In the genomic region with DNA sequence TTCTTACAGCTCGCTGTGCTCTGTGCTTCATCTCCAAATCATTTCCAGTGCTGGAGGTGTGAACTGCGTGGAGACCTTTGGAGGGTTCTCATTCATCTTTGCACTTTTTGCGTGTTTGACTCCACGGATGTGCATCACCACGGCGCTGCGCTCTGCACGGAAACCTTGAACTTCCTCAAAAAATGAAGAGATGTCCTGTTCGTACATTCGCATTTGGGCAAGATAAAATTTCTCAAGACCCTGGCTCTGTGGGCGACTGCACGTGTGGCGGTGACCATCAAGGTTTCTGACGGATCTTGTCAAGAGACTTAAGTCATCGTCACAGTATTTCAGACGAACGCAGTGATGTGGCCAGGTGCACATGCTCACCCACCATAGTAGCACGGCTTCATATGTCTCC, we compare ENCODE assay signal across 30 cellular contexts. TPM values are rescaled to one million over a fixed set of nuclear protein-coding genes. Genes with fewer than 3 reads are reported as not detected.
DNase-seq lines count a peak whose midpoint lies in the region; ATAC-seq, FAIRE-seq and TF ChIP-seq lines count a peak whose summit lies in the region.
"Had no signal": no experiment of that assay in that cellular context is flagged by ENCODE, and none has a peak within 500 bp of the region (broad histone marks: within the 10 kb centered on the region; RNA-seq: fewer than 3 reads in every experiment).

No MANE protein-coding gene starts in this region.

- ATAC-seq in HG02870 (IDR thresholded peaks at IDR 0.05; ENCODE audit: unreplicated experiment) = no peak
- ATAC-seq: GM12878 had no signal

- no peaks in the 10 kb centered on the region for H3K27me3 Mint-ChIP-seq in activated T-helper 2 cell treated with anti-CD3 and anti-CD28 coated beads, Interferon-gamma antibody, Interleukin-2, Interleukin-4, amounts not matched to agents 10 μg/mL and 5 μg/mL and 100 μg/mL, durations not matched to agents 14 hours and 24 hours and 36 hours (ENCODE audit: low read depth)

- no peak overlapping the region for H3K9ac ChIP-seq in kidney (ENCODE audit: low read length in 2 of 2)
- H3K9ac ChIP-seq: GM23248, SK-N-SH had no signal

- TF ChIP-seq CTCF in NB4 (IDR thresholded peaks at IDR 0.05; ENCODE audit: low read depth, low read length) (no peak), kidney (IDR thresholded peaks at IDR 0.05; ENCODE audit: borderline replicate concordance, extremely low read depth, insufficient read depth) (no peak)

- H3K4me3 ChIP-seq in NB4 (ENCODE audit: low read depth, low read length) (no peak overlapping the region), kidney (ENCODE audit: low read length in 2 of 2) (no peak overlapping the region)
- H3K4me3 ChIP-seq: GM12878, GM23248, HAP-1, MG63, Peyer's patch had no signal

- no peak overlapping the region for H3K27ac Mint-ChIP-seq in activated T-helper 2 cell treated with anti-CD3 and anti-CD28 coated beads, Interferon-gamma antibody, Interleukin-2, Interleukin-4, amounts not matched to agents 10 μg/mL and 5 μg/mL and 100 μg/mL, durations not matched to agents 14 hours and 24 hours and 36 hours
- H3K27ac Mint-ChIP-seq: CD8-positive, alpha-beta memory T cell; HFFc6 had no signal

- H3K4me1 Mint-ChIP-seq in activated T-helper 2 cell treated with anti-CD3 and anti-CD28 coated beads, Interferon-gamma antibody, Interleukin-2, Interleukin-4, amounts not matched to agents 10 μg/mL and 5 μg/mL and 100 μg/mL, durations not matched to agents 14 hours and 24 hours and 36 hours (ENCODE audit: low read depth) = no peaks in the 10 kb centered on the region
- H3K4me1 Mint-ChIP-seq: CD8-positive, alpha-beta memory T cell had no signal

- no peaks in the 10 kb centered on the region for H3K9me3 ChIP-seq in kidney (ENCODE audit: control insufficient read depth in 1 of 2, low read length in 2 of 2)
- H3K9me3 ChIP-seq: HAP-1, MG63, Peyer's patch, SK-N-SH had no signal

- H3K9me3 Mint-ChIP-seq in activated T-helper 2 cell treated with anti-CD3 and anti-CD28 coated beads, Interferon-gamma antibody, Interleukin-2, Interleukin-4, amounts not matched to agents 10 μg/mL and 5 μg/mL and 100 μg/mL, durations not matched to agents 14 hours and 24 hours and 36 hours = no peaks in the 10 kb centered on the region
- H3K9me3 Mint-ChIP-seq: CD8-positive, alpha-beta memory T cell; HFFc6 had no signal

- H3K27ac ChIP-seq in kidney (ENCODE audit: low read depth in 2 of 2, low read length in 2 of 2) = no peak overlapping the region
- H3K27ac ChIP-seq in temporal lobe (ENCODE audit: low read depth, low read length) = peak overlapping the region; percentile 9
- H3K27ac ChIP-seq: GM23248, Peyer's patch had no signal

- no peaks in the 10 kb centered on the region for H3K36me3 Mint-ChIP-seq in activated T-helper 2 cell treated with anti-CD3 and anti-CD28 coated beads, Interferon-gamma antibody, Interleukin-2, Interleukin-4, amounts not matched to agents 10 μg/mL and 5 μg/mL and 100 μg/mL, durations not matched to agents 14 hours and 24 hours and 36 hours (ENCODE audit: low read depth)
- H3K36me3 Mint-ChIP-seq: CD8-positive, alpha-beta memory T cell had no signal

- no peak for FAIRE-seq in kidney (lab: Jason Lieb, UNC)
- FAIRE-seq: GM12878 had no signal

- no peak overlapping the region for H3K4me3 Mint-ChIP-seq in activated T-helper 2 cell treated with anti-CD3 and anti-CD28 coated beads, Interferon-gamma antibody, Interleukin-2, Interleukin-4, amounts not matched to agents 10 μg/mL and 5 μg/mL and 100 μg/mL, durations not matched to agents 14 hours and 24 hours and 36 hours (ENCODE audit: low read depth)
- H3K4me3 Mint-ChIP-seq: CD8-positive, alpha-beta memory T cell; HFFc6 had no signal

- DNase-seq in CD1c-positive myeloid dendritic cell (ENCODE audit: extremely low spot score) = peak; percentile 91
- peak; percentile 56 for DNase-seq in NB4 (ENCODE audit: low read depth)
- peak; percentile 28 for DNase-seq in kidney
- DNase-seq in activated T-helper 2 cell treated with anti-CD3 and anti-CD28 coated beads, Interferon-gamma antibody, Interleukin-2, Interleukin-4, amounts not matched to agents 10 μg/mL and 5 μg/mL and 100 μg/mL, durations not matched to agents 14 hours and 24 hours and 36 hours (ENCODE audit: low spot score) = no peak
- no peak for DNase-seq in NCI-H345 (lab: John Stamatoyannopoulos, UW)
- DNase-seq: C1 segment of cervical spinal cord; CD8-positive, alpha-beta memory T cell; DMS 273 treated with DMSO at 0.1 percent for 48 hours; DMS79; EL; GDM1; GM23248; HFFc6; IMR-90; KG1; MG63; NCI-H1092 treated with DMSO at 0.1 percent for 48 hours; NCI-H1436; NCI-H2029; NCI-H510A; NCI-H69; OCI-M1; Peyer's patch; SK-N-SH; SW 1271 had no signal

- no peaks in the 10 kb centered on the region for H3K36me3 ChIP-seq in kidney (ENCODE audit: control insufficient read depth in 1 of 2, insufficient read depth in 2 of 2, low read length in 2 of 2)
- H3K36me3 ChIP-seq: HAP-1, MG63, Peyer's patch had no signal

- no peaks in the 10 kb centered on the region for H3K4me1 ChIP-seq in kidney (ENCODE audit: control insufficient read depth in 1 of 2, insufficient read depth in 1 of 2, low read depth in 1 of 2, low read length in 2 of 2)
- H3K4me1 ChIP-seq: HAP-1, Peyer's patch had no signal

- no peak for TF ChIP-seq POLR2A in NB4 (IDR thresholded peaks at IDR 0.05; ENCODE audit: extremely low read depth, insufficient read length)

- intact Hi-C loops in kidney (cut with DNase I) = no loop called here
- intact Hi-C loops in activated T-helper 2 cell treated with anti-CD3 and anti-CD28 coated beads, Interferon-gamma antibody, Interleukin-2, Interleukin-4, amounts not matched to agents 10 μg/mL and 5 μg/mL and 100 μg/mL, durations not matched to agents 14 hours and 24 hours and 36 hours (cut with micrococcal nuclease) = no loop called here

RNA-seq across cellular contexts. Expression of a gene that starts 10.3 kb away (rescaled TPM):
- total RNA-seq in kidney (not detected), temporal lobe (not detected)
- polyA plus RNA-seq in kidney (ENCODE audit: insufficient read depth, low read depth, low replicate concordance) = not detected
- total RNA-seq in activated T-helper 2 cell treated with anti-CD3 and anti-CD28 coated beads, Interferon-gamma antibody, Interleukin-2, Interleukin-4, amounts not matched to agents 10 μg/mL and 5 μg/mL and 100 μg/mL, durations not matched to agents 14 hours and 24 hours and 36 hours = not detected in 2 replicates
- total RNA-seq: A673; CD8-positive, alpha-beta memory T cell; GM12878; GM23248; HFFc6; IMR-90; Peyer's patch had no signal
- polyA plus RNA-seq: CD8-positive, alpha-beta memory T cell; GM12878; GM23248; IMR-90; SK-N-SH had no signal

RNA-seq across cellular contexts. Expression of a gene that starts 11.1 kb away (rescaled TPM):
- 4.2 TPM for total RNA-seq in kidney
- 0.65 TPM for polyA plus RNA-seq in kidney (ENCODE audit: insufficient read depth, low read depth, low replicate concordance)
- 7.9 TPM for total RNA-seq in temporal lobe
- 0.48 and 0.89 TPM in 2 replicates for total RNA-seq in activated T-helper 2 cell treated with anti-CD3 and anti-CD28 coated beads, Interferon-gamma antibody, Interleukin-2, Interleukin-4, amounts not matched to agents 10 μg/mL and 5 μg/mL and 100 μg/mL, durations not matched to agents 14 hours and 24 hours and 36 hours
- total RNA-seq: GM12878 had no signal
- polyA plus RNA-seq: CD8-positive, alpha-beta memory T cell had no signal

Comparison
In these comparisons a context has a peak if more than half of its experiments do, and no peak if none do; other contexts are left out.
1. DNase-seq: peak in CD1c-positive myeloid dendritic cell (single experiment), NB4 (single experiment) and kidney (single experiment); none in activated T-helper 2 cell treated with anti-CD3 and anti-CD28 coated beads, Interferon-gamma antibody, Interleukin-2, Interleukin-4, amounts not matched to agents 10 μg/mL and 5 μg/mL and 100 μg/mL, durations not matched to agents 14 hours and 24 hours and 36 hours (single experiment) and NCI-H345 (single experiment).